Comparison of ENCODE assay signal across 28 cellular contexts in genomic region chr9:123887837-123888236, GRCh38.
"Had no signal": no experiment of that assay in that cellular context is flagged by ENCODE, and none has a peak within 500 bp of the region (broad histone marks: within the 10 kb centered on the region; RNA-seq: fewer than 3 reads in every experiment).

No MANE protein-coding gene starts in this region.

- H3K27ac ChIP-seq: colonic mucosa, coronary artery, dorsolateral prefrontal cortex, epithelial cell of prostate, esophagus muscularis mucosa, esophagus squamous epithelium, foreskin keratinocyte, gastrocnemius medialis, gastroesophageal sphincter, heart left ventricle, heart right ventricle had no signal

- H3K36me3 ChIP-seq: colonic mucosa, esophagus muscularis mucosa, gastrocnemius medialis, heart left ventricle, heart right ventricle had no signal

- FAIRE-seq: colon, endometrium, endothelial cell of umbilical vein, frontal cortex had no signal

- H3K27me3 ChIP-seq: colonic mucosa, dorsolateral prefrontal cortex, esophagus muscularis mucosa, esophagus squamous epithelium, gastrocnemius medialis, gastroesophageal sphincter, heart left ventricle, heart right ventricle had no signal

- ATAC-seq: effector memory CD8-positive, alpha-beta T cell; esophagus mucosa; foreskin keratinocyte; gastrocnemius medialis; gastroesophageal sphincter; heart left ventricle; heart right ventricle had no signal

- H3K9me3 ChIP-seq: colonic mucosa, esophagus muscularis mucosa, esophagus squamous epithelium, gastrocnemius medialis, gastroesophageal sphincter had no signal

- H3K4me3 ChIP-seq: colonic mucosa, coronary artery, dorsolateral prefrontal cortex, esophagus muscularis mucosa, esophagus squamous epithelium, gastrocnemius medialis, gastroesophageal sphincter, heart left ventricle, heart right ventricle had no signal

- H3K4me1 ChIP-seq: colonic mucosa, esophagus squamous epithelium, foreskin keratinocyte had no signal

- DNase-seq: colonic mucosa; cortex of kidney; dermis blood vessel endothelial cell; dorsolateral prefrontal cortex; effector CD4-positive, alpha-beta T cell; effector CD8-positive, alpha-beta T cell; effector memory CD4-positive, alpha-beta T cell; effector memory CD8-positive, alpha-beta T cell; endodermal cell; erythroblast; esophagus squamous epithelium; foreskin fibroblast; foreskin keratinocyte; foreskin melanocyte; gastrocnemius medialis; glutamatergic neuron; head of caudate nucleus; heart left ventricle; heart right ventricle had no signal
